18 cellular contexts compared by ENCODE assay signal in genomic region chrX:2445662-2446623, GRCh38. TPM values are rescaled to one million over a fixed set of nuclear protein-coding genes. Genes with fewer than 3 reads are reported as not detected.
DNase-seq lines count a peak whose midpoint lies in the region; ATAC-seq, FAIRE-seq and TF ChIP-seq lines count a peak whose summit lies in the region.
"Had no signal": no experiment of that assay in that cellular context is flagged by ENCODE, and none has a peak within 500 bp of the region (broad histone marks: within the 10 kb centered on the region; RNA-seq: fewer than 3 reads in every experiment).

No MANE protein-coding gene starts in this region.

- peak overlapping the region; percentile 57 for H4K91ac ChIP-seq in H1 (replicated peaks; ENCODE audit: insufficient read length, low read length)

- peak overlapping the region; percentile 15; the same call in 1 of the 2 replicates for H2BK5ac ChIP-seq in H1 (ENCODE audit: low read depth, low read length)

- H3K23me2 ChIP-seq in H1 (ENCODE audit: low read depth, low read length), result no peaks in the 10 kb centered on the region

- peak overlapping the region; percentile 83 for H2AK5ac ChIP-seq in H1 (ENCODE audit: low read depth, low read length)

- no peaks in the 10 kb centered on the region for H3K36me3 ChIP-seq in GM23338 (ENCODE audit: insufficient read depth)
- no peaks in the 10 kb centered on the region; a peak in 1 of 3 replicates for H3K36me3 ChIP-seq in HEK293 (ENCODE audit: control insufficient read depth in 2 of 2, insufficient read depth in 1 of 2, low read length in 2 of 2)
- peaks cover 0 to 12% (median 5%) of the 10 kb centered on the region in 4 experiments; a peak in 5 of 8 replicates for H3K36me3 ChIP-seq in H1 (ENCODE audit: control insufficient read depth in 2 of 4, insufficient read depth in 4 of 4, low read length in 3 of 4)
- H3K36me3 ChIP-seq: BE2C had no signal

- no peak overlapping the region for H4K5ac ChIP-seq in H1 (ENCODE audit: insufficient read length, low read depth, low read length)

- H3K36me3 Mint-ChIP-seq in GM23338 (ENCODE audit: low read depth) (peaks cover 54% of the 10 kb centered on the region), endothelial cell (ENCODE audit: low read depth, unreplicated experiment) (peaks cover 11% of the 10 kb centered on the region)

- H3K9me3 Mint-ChIP-seq in GM23338, result peaks cover 23% of the 10 kb centered on the region
- peaks cover 1% of the 10 kb centered on the region for H3K9me3 Mint-ChIP-seq in endothelial cell (ENCODE audit: unreplicated experiment)

- H3K4me1 Mint-ChIP-seq in GM23338, result peaks cover 12% of the 10 kb centered on the region
- no peaks in the 10 kb centered on the region for H3K4me1 Mint-ChIP-seq in endothelial cell (ENCODE audit: unreplicated experiment)

- CTCF ChIA-PET in HEK293 (lab: Yijun Ruan, JAX), result no interaction called here
- CTCF ChIA-PET in H1 (lab: Charles Lee; ENCODE audit: partially characterized antibody), result no interaction called here

- peaks cover 18% of the 10 kb centered on the region for H3K79me1 ChIP-seq in H1 (ENCODE audit: low read depth, low read length)

- H3K79me2 ChIP-seq in GM23338 (replicated peaks; ENCODE audit: insufficient read depth), result peaks cover 65% of the 10 kb centered on the region
- H3K79me2 ChIP-seq in H1 (ENCODE audit: control insufficient read depth in 1 of 2, insufficient read depth in 2 of 2, low read length in 2 of 2), result peaks cover 11 to 67% of the 10 kb centered on the region in 2 experiments

- no peak for TF ChIP-seq EP300 in H1 (IDR thresholded peaks at IDR 0.05; ENCODE audit: borderline replicate concordance in 1 of 2, low read depth in 2 of 2, low read length in 2 of 2)

- H3K23ac ChIP-seq in H1 (ENCODE audit: insufficient read length), result no peak overlapping the region

- TF ChIP-seq POLR2A in H1 (IDR thresholded peaks at IDR 0.05; ENCODE audit: control extremely low read depth in 1 of 2, low read depth in 2 of 2, low read length in 2 of 2), result no peak

- H3K56ac ChIP-seq in H1 (replicated peaks; ENCODE audit: insufficient read length, low read depth, low read length), result no peak overlapping the region

- no peaks in the 10 kb centered on the region for H3F3A ChIP-seq in GM23338 (replicated peaks; ENCODE audit: low read depth)

- H4K20me1 ChIP-seq in GM23338 (replicated peaks; ENCODE audit: insufficient read depth) (no peaks in the 10 kb centered on the region; the same call in 1 of the 2 replicates), H1 (replicated peaks in 1 of 2; ENCODE audit: control insufficient read depth in 1 of 2, insufficient read depth in 2 of 2, low read length in 2 of 2) (peaks cover 0 to 3% of the 10 kb centered on the region in 2 experiments)

- H3K14ac ChIP-seq in H1 (ENCODE audit: insufficient read length), result no peak overlapping the region

- H3K27ac Mint-ChIP-seq in GM23338, result no peak overlapping the region
- H3K27ac Mint-ChIP-seq in endothelial cell (ENCODE audit: unreplicated experiment), result no peak overlapping the region
- H3K27ac Mint-ChIP-seq: CD4-positive, alpha-beta memory T cell had no signal

- no peak overlapping the region for H2BK20ac ChIP-seq in H1 (ENCODE audit: low read length)

- FAIRE-seq in H1 (lab: Jason Lieb, UNC), result peak; percentile 7
- FAIRE-seq: A204.1, G401.6, HTR-8/SVneo had no signal

- no peaks in the 10 kb centered on the region for H3K27me3 ChIP-seq in GM23338 (ENCODE audit: insufficient read depth)
- H3K27me3 ChIP-seq in H1 (replicated peaks in 1 of 4; ENCODE audit: control insufficient read depth in 3 of 4, extremely low read depth in 1 of 4, insufficient read depth in 3 of 4, low read length in 3 of 4), result no peaks in the 10 kb centered on the region
- H3K27me3 ChIP-seq: BE2C had no signal

- H3K18ac ChIP-seq in H1 (ENCODE audit: extremely low read depth, low read length), result peak overlapping the region; percentile 68; the same call in 1 of the 2 replicates

- no peak for TF ChIP-seq RAD21 in H1 (IDR thresholded peaks at IDR 0.05 in 1 of 2, conservative IDR thresholded peaks at IDR 0.05 in 1 of 2; ENCODE audit: low read depth in 2 of 2, low read length in 2 of 2)

- POLR2A ChIA-PET in HEK293 (lab: Yijun Ruan, JAX) (no interaction called here), H1 (lab: Charles Lee; ENCODE audit: partially characterized antibody) (no interaction called here)

- no peak for TF ChIP-seq CTCF in GM23338 (conservative IDR thresholded peaks at IDR 0.05; ENCODE audit: low read depth in 2 of 2)
- TF ChIP-seq CTCF in HEK293 (tag by site-specific recombination; IDR thresholded peaks at IDR 0.05), result no peak
- no peak for TF ChIP-seq CTCF in H1 (IDR thresholded peaks at IDR 0.05; ENCODE audit: control extremely low read depth in 1 of 3, insufficient read depth in 1 of 3, low read depth in 1 of 3, low read length in 3 of 3)
- TF ChIP-seq CTCF in endothelial cell (IDR thresholded peaks at IDR 0.05; ENCODE audit: unreplicated experiment), result no peak

- H2AFZ ChIP-seq in GM23338 (no peak overlapping the region), H1 (ENCODE audit: low read length) (no peak overlapping the region)

- ATAC-seq in GM23338, result no peak
- ATAC-seq in GM21825 (IDR thresholded peaks at IDR 0.05; ENCODE audit: unreplicated experiment), result no peak
- ATAC-seq: HepG2 had no signal

- H3K9ac ChIP-seq in H1 (replicated peaks in 1 of 4; ENCODE audit: extremely low read depth in 1 of 4, low read depth in 3 of 4, low read length in 3 of 4), result no peak overlapping the region; a peak in 1 of 7 replicates

- H3K4ac ChIP-seq in H1 (replicated peaks; ENCODE audit: insufficient read length, low read depth, low read length), result no peak overlapping the region

- H3K4me3 ChIP-seq in GM23338 (no peak overlapping the region), HEK293 (ENCODE audit: low read depth, low read length) (no peak overlapping the region), H1 (ENCODE audit: extremely low read depth in 1 of 4, insufficient read depth in 2 of 4, low read depth in 3 of 4, low read length in 4 of 4) (no peak overlapping the region)

- H4K8ac ChIP-seq in H1 (ENCODE audit: extremely low read depth, insufficient read depth, low read length), result no peak overlapping the region

- no peak overlapping the region; the same call in 1 of the 2 replicates for H2BK15ac ChIP-seq in H1 (ENCODE audit: low read length)

- peak; percentile 39 for DNase-seq in GM23338 (ENCODE audit: low spot score)
- no peak for DNase-seq in H1 (ENCODE audit: low read depth in 1 of 2, low spot score in 2 of 2)
- DNase-seq in posterior vena cava (ENCODE audit: low spot score), result peak; percentile 62
- DNase-seq in activated CD4-positive, CD25-positive, alpha-beta regulatory T cell treated with anti-CD3 and anti-CD28 coated beads, Interleukin-2, amount 50 U/mL, for 72 hours, result no peak
- no peak for DNase-seq in NCI-H82 (lab: John Stamatoyannopoulos, UW)
- DNase-seq in endothelial cell (ENCODE audit: low spot score), result no peak
- DNase-seq: BE2C; CD4-positive, alpha-beta memory T cell; DMS79 treated with DMSO at 0.1 percent for 48 hours; EL; HCEC 1CT had no signal

- peak overlapping the region; percentile 12; the same call in 1 of the 2 replicates for H2BK12ac ChIP-seq in H1 (ENCODE audit: low read depth, low read length)

- peaks cover 3% of the 10 kb centered on the region for H3K27me3 Mint-ChIP-seq in GM23338 (ENCODE audit: insufficient read depth, low read depth, poor library complexity)
- H3K27me3 Mint-ChIP-seq in endothelial cell (ENCODE audit: unreplicated experiment), result no peaks in the 10 kb centered on the region
- H3K27me3 Mint-ChIP-seq: CD4-positive, alpha-beta memory T cell had no signal

- H3K27ac ChIP-seq in GM23338 (ENCODE audit: low read depth) (no peak overlapping the region), HEK293 (ENCODE audit: extremely low read depth, low read depth, low read length) (no peak overlapping the region), H1 (ENCODE audit: low read depth, low read length) (no peak overlapping the region)
- H3K27ac ChIP-seq: C4-2B had no signal

- H3K4me2 ChIP-seq in GM23338, result no peak overlapping the region
- H3K4me2 ChIP-seq in H1 (ENCODE audit: insufficient read depth in 1 of 2, low read depth in 2 of 2, low read length in 2 of 2), result no peak overlapping the region

- no peaks in the 10 kb centered on the region for H3K9me2 ChIP-seq in GM23338 (ENCODE audit: insufficient read depth)

- peaks cover 13% of the 10 kb centered on the region for H3K4me1 ChIP-seq in GM23338 (ENCODE audit: insufficient read depth)
- no peaks in the 10 kb centered on the region for H3K4me1 ChIP-seq in HEK293 (ENCODE audit: control insufficient read depth, insufficient read depth, low read length)
- H3K4me1 ChIP-seq in H1 (replicated peaks in 1 of 4; ENCODE audit: control insufficient read depth in 3 of 4, insufficient read depth in 4 of 4, low read length in 3 of 4), result peaks cover 0 to 3% (median 2%) of the 10 kb centered on the region in 4 experiments; a peak in 1 of 7 replicates
- H3K4me1 ChIP-seq: BE2C had no signal

- WGBS in H1 (ENCODE audit: extremely low coverage in 1 of 2, insufficient coverage in 1 of 2, insufficient read length in 1 of 2, insufficient replicate concordance in 2 of 2, low coverage in 1 of 2, low lambda C conversion rate in 2 of 2, missing lambda C conversion rate in 1 of 2), 2 experiments, result 92% methylated on average over 31 of the region's 31 CpGs; no CpG with 5 or more reads in 1 of the 2 experiments

- no peaks in the 10 kb centered on the region for H3K9me3 ChIP-seq in HEK293 (ENCODE audit: control insufficient read depth, insufficient read depth, low read depth, low read length)
- peaks cover 6 to 10% of the 10 kb centered on the region in 2 experiments for H3K9me3 ChIP-seq in H1 (ENCODE audit: insufficient read depth in 2 of 2, low read depth in 1 of 2, low read length in 1 of 2)
- H3K9me3 ChIP-seq: BE2C had no signal

- H2BK120ac ChIP-seq in H1 (replicated peaks; ENCODE audit: low read depth, low read length), result no peak overlapping the region

- intact Hi-C loops in posterior vena cava (cut with DNase I), result no loop called here

- H3K4me3 Mint-ChIP-seq in GM23338, result no peak overlapping the region
- H3K4me3 Mint-ChIP-seq in endothelial cell (ENCODE audit: unreplicated experiment), result no peak overlapping the region
- H3K4me3 Mint-ChIP-seq: CD4-positive, alpha-beta memory T cell had no signal

RNA-seq across cellular contexts. Expression of gene DHRSX, which starts 54.8 kb away (rescaled TPM):
- total RNA-seq in GM23338 (2014; rRNA removed; shearing (Covaris generic)), result 18.5 and 33.9 TPM in 2 replicates
- polyA plus RNA-seq in GM23338 (2016; fragmentation: Nextera tagmentation; extraction: Ambion mirVana), result 43.0 and 44.3 TPM in 2 replicates
- 29.1 and 35.1 TPM in 2 replicates for total RNA-seq in H1 (2021; fragmentation: NEBNext Ultra II Directional; extraction: Animal tissue kit (Norgen Biotek cat#: 25700))
- polyA plus RNA-seq in H1 (2011; rRNA removed), result 43.4 and 46.8 TPM in 2 replicates
- 36.5 TPM for polyA plus RNA-seq in H1 (2011; cell fraction: cytosol; rRNA removed)
- 54.8 TPM for polyA plus RNA-seq in H1 (2011; cell fraction: nucleus; rRNA removed)
- 29.2 to 34.0 TPM (median 33.8 TPM) in 4 replicates for polyA plus RNA-seq in H1 (2012, experiment 1 of 2)
- 30.9 TPM for polyA plus RNA-seq in H1 (2012, experiment 2 of 2)
- polyA plus RNA-seq in H1 (2013, experiment 1 of 2), result 22.1 TPM
- 23.6 TPM for polyA plus RNA-seq in H1 (2013, experiment 2 of 2)
- 51.6 and 57.5 TPM in 2 replicates for polyA minus RNA-seq in H1 (2011; rRNA and poly(A)+ RNA removed)
- 15.0 TPM for polyA minus RNA-seq in H1 (2011; cell fraction: cytosol; rRNA and poly(A)+ RNA removed)
- polyA minus RNA-seq in H1 (2011; cell fraction: nucleus; rRNA and poly(A)+ RNA removed), result 45.8 TPM
- total RNA-seq in posterior vena cava, result 10 to 100 TPM; 16.0 to 18.9 TPM
- total RNA-seq in endothelial cell (ENCODE audit: unreplicated experiment), result 22.2 TPM

RNA-seq across cellular contexts. Expression of gene ZBED1, which starts 54.8 kb away (rescaled TPM):
- total RNA-seq in GM23338 (2014; rRNA removed; shearing (Covaris generic)), result 43.8 and 45.0 TPM in 2 replicates
- polyA plus RNA-seq in GM23338 (2016; fragmentation: Nextera tagmentation; extraction: Ambion mirVana), result 16.1 and 16.4 TPM in 2 replicates
- total RNA-seq in H1 (2021; fragmentation: NEBNext Ultra II Directional; extraction: Animal tissue kit (Norgen Biotek cat#: 25700)), result 45.8 and 46.4 TPM in 2 replicates
- polyA plus RNA-seq in H1 (2011; rRNA removed), result 28.5 and 41.4 TPM in 2 replicates
- polyA plus RNA-seq in H1 (2011; cell fraction: cytosol; rRNA removed), result 33.4 TPM
- polyA plus RNA-seq in H1 (2011; cell fraction: nucleus; rRNA removed), result 34.7 TPM
- 23.6 to 30.7 TPM (median 29.1 TPM) in 4 replicates for polyA plus RNA-seq in H1 (2012, experiment 1 of 2)
- 29.3 TPM for polyA plus RNA-seq in H1 (2012, experiment 2 of 2)
- polyA plus RNA-seq in H1 (2013, experiment 1 of 2), result 19.5 TPM
- polyA plus RNA-seq in H1 (2013, experiment 2 of 2), result 17.9 TPM
- polyA minus RNA-seq in H1 (2011; rRNA and poly(A)+ RNA removed), result 29.9 and 30.2 TPM in 2 replicates
- 40.1 TPM for polyA minus RNA-seq in H1 (2011; cell fraction: cytosol; rRNA and poly(A)+ RNA removed)
- 31.7 TPM for polyA minus RNA-seq in H1 (2011; cell fraction: nucleus; rRNA and poly(A)+ RNA removed)
- total RNA-seq in posterior vena cava, result 10 to 100 TPM; 33.4 to 34.1 TPM
- total RNA-seq in endothelial cell (ENCODE audit: unreplicated experiment), result 40.2 TPM

Comparison
In these comparisons a context has a peak if more than half of its experiments do, and no peak if none do; other contexts are left out.
1. DNase-seq: peak in GM23338 (single experiment) and posterior vena cava (single experiment); none in H1 (0 of 2), activated CD4-positive, CD25-positive, alpha-beta regulatory T cell treated with anti-CD3 and anti-CD28 coated beads, Interleukin-2, amount 50 U/mL, for 72 hours (single experiment), NCI-H82 (single experiment) and endothelial cell (single experiment).